ENCODE assay signal across 21 cellular contexts in the genomic region with DNA sequence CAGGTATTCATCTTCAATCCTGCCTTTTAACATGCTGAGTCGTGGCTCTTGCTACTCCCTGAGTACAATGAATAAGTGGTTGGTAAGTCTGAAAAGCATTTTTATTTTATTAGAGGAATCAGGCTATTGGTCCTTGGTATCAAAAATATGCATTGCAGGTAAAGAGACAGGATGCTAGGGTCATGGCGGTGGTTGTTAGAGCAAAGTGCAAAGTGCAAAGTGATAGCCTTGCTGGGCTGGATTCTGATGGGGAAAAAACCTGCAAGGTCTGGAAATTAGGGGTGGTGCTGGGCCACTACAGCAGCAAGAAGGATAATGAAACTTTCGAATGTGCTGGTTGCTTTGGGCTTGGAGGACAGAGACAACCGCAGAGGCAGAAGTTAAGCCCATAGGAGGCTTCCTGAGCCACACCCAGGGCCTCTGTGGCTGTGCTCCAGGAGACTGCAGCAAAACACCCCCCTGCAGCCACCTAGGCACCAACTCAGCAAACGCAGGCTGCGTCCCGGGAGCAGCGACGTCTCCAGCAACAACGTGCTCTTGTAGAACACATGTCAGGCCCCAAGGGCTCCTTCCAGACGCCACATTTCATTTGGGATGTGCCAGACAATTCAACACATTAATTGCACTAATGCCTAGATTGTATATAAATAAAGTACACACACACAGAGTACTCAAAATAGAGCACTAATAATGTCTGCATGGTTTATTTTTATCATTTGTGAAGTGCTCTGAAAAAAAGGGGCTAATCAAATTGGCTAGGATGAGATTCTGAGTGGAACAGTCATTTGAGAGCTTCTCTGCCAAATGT.
DNase-seq lines count a peak whose midpoint lies in the region; ATAC-seq, FAIRE-seq and TF ChIP-seq lines count a peak whose summit lies in the region.
"Had no signal": no experiment of that assay in that cellular context is flagged by ENCODE, and none has a peak within 500 bp of the region (broad histone marks: within the 10 kb centered on the region; RNA-seq: fewer than 3 reads in every experiment).

No MANE protein-coding gene starts in this region.

- H3K56ac ChIP-seq in H9 (ENCODE audit: insufficient read length, low read depth, low read length), result no peak overlapping the region

- no peak for FAIRE-seq in astrocyte (lab: Jason Lieb, UNC)

- H3K18ac ChIP-seq in H9 (ENCODE audit: insufficient read length, low read depth, low read length), result no peak overlapping the region

- H3K27ac Mint-ChIP-seq in H9 (no peak overlapping the region), astrocyte (ENCODE audit: unreplicated experiment) (no peak overlapping the region)
- no peak overlapping the region for H3K27ac Mint-ChIP-seq in activated CD4-positive, alpha-beta T cell treated with anti-CD3 and anti-CD28 coated beads, Interleukin-2, amount 10 ng/mL, durations not matched to agents 24 days and 14 days
- H3K27ac Mint-ChIP-seq: activated CD4-positive, alpha-beta T cell treated with anti-CD3 and anti-CD28 coated beads, Interleukin-2, amount 10 ng/mL, durations not matched to agents 7 days and 5 days; CD8-positive, alpha-beta T cell had no signal

- H4K8ac ChIP-seq in H9 (replicated peaks; ENCODE audit: insufficient read length, low read depth, low read length), result no peak overlapping the region

- H3T11ph ChIP-seq in H9 (ENCODE audit: low read length), result no peak overlapping the region

- H3K79me2 ChIP-seq in H9 (ENCODE audit: insufficient read depth, low read length) (no peaks in the 10 kb centered on the region), astrocyte (ENCODE audit: insufficient read depth, low read length) (no peaks in the 10 kb centered on the region)

- no CpG with 5 or more reads among the region's 11 CpGs for WGBS in H9 (ENCODE audit: extremely low coverage, insufficient read length, low lambda C conversion rate)

- no peaks in the 10 kb centered on the region for H3K9me3 ChIP-seq in H9 (ENCODE audit: control insufficient read depth, low read depth, low read length)
- H3K9me3 ChIP-seq in astrocyte (ENCODE audit: insufficient read depth, low read depth, low read length), result no peaks in the 10 kb centered on the region
- H3K9me3 ChIP-seq: breast epithelium, psoas muscle, spleen, upper lobe of left lung had no signal

- H2AK5ac ChIP-seq in H9 (ENCODE audit: insufficient read length, low read length), result no peak overlapping the region

- H3K4me3 Mint-ChIP-seq in H9 (no peak overlapping the region; a peak in 2 of 5 replicates), astrocyte (ENCODE audit: unreplicated experiment) (no peak overlapping the region)
- no peak overlapping the region for H3K4me3 Mint-ChIP-seq in activated CD4-positive, alpha-beta T cell treated with anti-CD3 and anti-CD28 coated beads, Interleukin-2, amount 10 ng/mL, durations not matched to agents 24 days and 14 days
- H3K4me3 Mint-ChIP-seq: activated CD4-positive, alpha-beta T cell treated with anti-CD3 and anti-CD28 coated beads, Interleukin-2, amount 10 ng/mL, durations not matched to agents 7 days and 5 days; CD8-positive, alpha-beta T cell; neural progenitor cell had no signal

- H3K14ac ChIP-seq in H9 (ENCODE audit: insufficient read depth, low read length), result no peak overlapping the region; the same call in 1 of the 2 replicates

- H2BK15ac ChIP-seq in H9 (ENCODE audit: low read depth, low read length), result no peak overlapping the region

- peaks cover 40% of the 10 kb centered on the region for H3K4me1 ChIP-seq in H9 (ENCODE audit: insufficient read depth, low read length)
- peaks cover 3% of the 10 kb centered on the region for H3K4me1 ChIP-seq in astrocyte (ENCODE audit: insufficient read depth, low read length)
- H3K4me1 ChIP-seq: breast epithelium, psoas muscle, spleen had no signal

- no peak overlapping the region for H2BK20ac ChIP-seq in H9 (ENCODE audit: low read depth, low read length, poor library complexity, severe bottlenecking)

- H3K4ac ChIP-seq in H9 (ENCODE audit: low read depth, low read length), result no peak overlapping the region

- no peaks in the 10 kb centered on the region for H3K36me3 ChIP-seq in astrocyte (ENCODE audit: insufficient read depth, low read length)
- H3K36me3 ChIP-seq: breast epithelium, neural progenitor cell had no signal

- H3K4me2 ChIP-seq in H9 (ENCODE audit: insufficient read depth, insufficient read length, low read length) (no peak overlapping the region), astrocyte (ENCODE audit: low read length) (no peak overlapping the region)
- H3K4me2 ChIP-seq: neural progenitor cell had no signal

- H2BK5ac ChIP-seq in H9 (ENCODE audit: insufficient read length, low read length), result no peak overlapping the region

- no peak overlapping the region for H2BK120ac ChIP-seq in H9 (ENCODE audit: low read depth, low read length, poor library complexity, severe bottlenecking)

- H3K4me1 Mint-ChIP-seq in H9 (peaks cover 58 to 68% of the 10 kb centered on the region in 2 experiments), astrocyte (ENCODE audit: low read depth, unreplicated experiment) (no peaks in the 10 kb centered on the region)
- H3K4me1 Mint-ChIP-seq in activated CD4-positive, alpha-beta T cell treated with anti-CD3 and anti-CD28 coated beads, Interleukin-2, amount 10 ng/mL, durations not matched to agents 24 days and 14 days, result no peaks in the 10 kb centered on the region

- H3K23me2 ChIP-seq in H9 (ENCODE audit: insufficient read length, low read depth, low read length, poor library complexity, severe bottlenecking), result no peaks in the 10 kb centered on the region

- H3K9ac ChIP-seq in H9 (ENCODE audit: extremely low read depth, insufficient read length, low read length), result no peak overlapping the region
- no peak overlapping the region for H3K9ac ChIP-seq in astrocyte (ENCODE audit: low read length)
- H3K9ac ChIP-seq: neural progenitor cell had no signal

- H3K27ac ChIP-seq in H9 (ENCODE audit: insufficient read length, low read depth, low read length) (no peak overlapping the region), astrocyte (ENCODE audit: low read depth, low read length) (no peak overlapping the region)
- H3K27ac ChIP-seq: breast epithelium, neural progenitor cell, psoas muscle, spleen had no signal

- H2BK12ac ChIP-seq in H9 (ENCODE audit: insufficient read length, low read depth, low read length), result no peak overlapping the region

- no peaks in the 10 kb centered on the region; a peak in 2 of 7 replicates for H3K36me3 Mint-ChIP-seq in H9 (ENCODE audit: insufficient read depth in 1 of 3, low read depth in 3 of 3)
- peaks cover 14% of the 10 kb centered on the region for H3K36me3 Mint-ChIP-seq in astrocyte (ENCODE audit: low read depth, unreplicated experiment)
- no peaks in the 10 kb centered on the region for H3K36me3 Mint-ChIP-seq in activated CD4-positive, alpha-beta T cell treated with anti-CD3 and anti-CD28 coated beads, Interleukin-2, amount 10 ng/mL, durations not matched to agents 24 days and 14 days (ENCODE audit: low read depth)

- H2AFZ ChIP-seq in H9 (ENCODE audit: low read length) (no peak overlapping the region), astrocyte (ENCODE audit: low read depth, low read length) (no peak overlapping the region)
- H2AFZ ChIP-seq: neural progenitor cell had no signal

- H4K5ac ChIP-seq in H9 (ENCODE audit: insufficient read length, low read depth, low read length), result no peak overlapping the region

- no peaks in the 10 kb centered on the region for H3K27me3 Mint-ChIP-seq in H9 (ENCODE audit: low read depth)
- H3K27me3 Mint-ChIP-seq in astrocyte (ENCODE audit: low read depth, unreplicated experiment), result no peaks in the 10 kb centered on the region
- no peaks in the 10 kb centered on the region for H3K27me3 Mint-ChIP-seq in activated CD4-positive, alpha-beta T cell treated with anti-CD3 and anti-CD28 coated beads, Interleukin-2, amount 10 ng/mL, durations not matched to agents 24 days and 14 days
- H3K27me3 Mint-ChIP-seq: activated CD4-positive, alpha-beta T cell treated with anti-CD3 and anti-CD28 coated beads, Interleukin-2, amount 10 ng/mL, durations not matched to agents 7 days and 5 days had no signal

- peak; percentile 85 for ATAC-seq in left ventricle myocardium superior
- ATAC-seq: CD8-positive, alpha-beta T cell had no signal

- no peak overlapping the region for H3K23ac ChIP-seq in H9 (ENCODE audit: insufficient read length, low read depth, low read length)

- no peaks in the 10 kb centered on the region for H3K79me1 ChIP-seq in H9 (ENCODE audit: insufficient read depth, low read depth, low read length, poor library complexity, severe bottlenecking)

- H3K9me3 Mint-ChIP-seq in H9 (no peaks in the 10 kb centered on the region), astrocyte (ENCODE audit: unreplicated experiment) (peaks cover 1% of the 10 kb centered on the region)
- no peaks in the 10 kb centered on the region for H3K9me3 Mint-ChIP-seq in activated CD4-positive, alpha-beta T cell treated with anti-CD3 and anti-CD28 coated beads, Interleukin-2, amount 10 ng/mL, durations not matched to agents 24 days and 14 days
- H3K9me3 Mint-ChIP-seq: activated CD4-positive, alpha-beta T cell treated with anti-CD3 and anti-CD28 coated beads, Interleukin-2, amount 10 ng/mL, durations not matched to agents 7 days and 5 days; CD8-positive, alpha-beta T cell; neural progenitor cell had no signal

- no peak overlapping the region for H3K4me3 ChIP-seq in astrocyte (ENCODE audit: insufficient read depth, low read depth, low read length)
- H3K4me3 ChIP-seq: breast epithelium, neural progenitor cell, psoas muscle, spleen, upper lobe of left lung had no signal

- H3K27me3 ChIP-seq in H9 (ENCODE audit: insufficient read depth, low read length), result no peaks in the 10 kb centered on the region
- no peaks in the 10 kb centered on the region for H3K27me3 ChIP-seq in astrocyte (ENCODE audit: insufficient read depth, low read length)
- H3K27me3 ChIP-seq: breast epithelium, neural progenitor cell, spleen, upper lobe of left lung had no signal

- DNase-seq in H9, result peak; percentile 51
- DNase-seq in astrocyte (ENCODE audit: low read depth), result peak; percentile 7
- DNase-seq in left ventricle myocardium superior, result peak; percentile 65
- DNase-seq in myocyte (ENCODE audit: low read depth), result peak; percentile 21
- no peak for DNase-seq in HuH-7 (ENCODE audit: low spot score)
- no peak for DNase-seq in SKM-1 (lab: John Stamatoyannopoulos, UW; ENCODE audit: unreplicated experiment)
- DNase-seq in C1 segment of cervical spinal cord (lab: John Stamatoyannopoulos, UW), result no peak
- no peak for DNase-seq in activated CD4-positive, alpha-beta T cell treated with anti-CD3 and anti-CD28 coated beads, Interleukin-2, amount 10 ng/mL, durations not matched to agents 24 days and 14 days
- DNase-seq: activated CD4-positive, alpha-beta T cell treated with anti-CD3 and anti-CD28 coated beads, Interleukin-2, amount 10 ng/mL, durations not matched to agents 7 days and 5 days; activated gamma-delta T cell; CD8-positive, alpha-beta T cell; hippocampal formation; kidney glomerular epithelial cell; NCI-H1105 treated with DMSO at 0.1 percent for 48 hours; NCI-H2081; psoas muscle; spleen; stimulated activated CD4-positive, alpha-beta T cell treated with anti-CD3 and anti-CD28 coated beads, Interleukin-4, amount 100 ng/mL, for 24 hours had no signal

- TF ChIP-seq CTCF in H9 (conservative IDR thresholded peaks at IDR 0.05), result no peak
- TF ChIP-seq CTCF in astrocyte (IDR thresholded peaks at IDR 0.05; ENCODE audit: insufficient read depth, low read depth, low read length), result no peak

- intact Hi-C loops in left ventricle myocardium superior (cut with micrococcal nuclease), result no loop called here
- intact Hi-C loops in activated CD4-positive, alpha-beta T cell treated with anti-CD3 and anti-CD28 coated beads, Interleukin-2, amount 10 ng/mL, durations not matched to agents 24 days and 14 days (cut with micrococcal nuclease), result no loop called here

- H4K20me1 ChIP-seq in H9 (ENCODE audit: control insufficient read depth, insufficient read depth, insufficient read length) (no peaks in the 10 kb centered on the region), astrocyte (ENCODE audit: insufficient read depth, low read length) (peaks cover 59% of the 10 kb centered on the region)

- H4K91ac ChIP-seq in H9 (ENCODE audit: insufficient read length, low read depth, low read length), result no peak overlapping the region

Comparison
In these comparisons a context has a peak if more than half of its experiments do, and no peak if none do; other contexts are left out.
1. DNase-seq: peak in H9 (single experiment), astrocyte (single experiment), left ventricle myocardium superior (single experiment) and myocyte (single experiment); none in HuH-7 (single experiment), SKM-1 (single experiment), C1 segment of cervical spinal cord (0 of 14) and activated CD4-positive, alpha-beta T cell treated with anti-CD3 and anti-CD28 coated beads, Interleukin-2, amount 10 ng/mL, durations not matched to agents 24 days and 14 days (single experiment).